Comparison of ENCODE assay signal across 9 cellular contexts in the genomic region with DNA sequence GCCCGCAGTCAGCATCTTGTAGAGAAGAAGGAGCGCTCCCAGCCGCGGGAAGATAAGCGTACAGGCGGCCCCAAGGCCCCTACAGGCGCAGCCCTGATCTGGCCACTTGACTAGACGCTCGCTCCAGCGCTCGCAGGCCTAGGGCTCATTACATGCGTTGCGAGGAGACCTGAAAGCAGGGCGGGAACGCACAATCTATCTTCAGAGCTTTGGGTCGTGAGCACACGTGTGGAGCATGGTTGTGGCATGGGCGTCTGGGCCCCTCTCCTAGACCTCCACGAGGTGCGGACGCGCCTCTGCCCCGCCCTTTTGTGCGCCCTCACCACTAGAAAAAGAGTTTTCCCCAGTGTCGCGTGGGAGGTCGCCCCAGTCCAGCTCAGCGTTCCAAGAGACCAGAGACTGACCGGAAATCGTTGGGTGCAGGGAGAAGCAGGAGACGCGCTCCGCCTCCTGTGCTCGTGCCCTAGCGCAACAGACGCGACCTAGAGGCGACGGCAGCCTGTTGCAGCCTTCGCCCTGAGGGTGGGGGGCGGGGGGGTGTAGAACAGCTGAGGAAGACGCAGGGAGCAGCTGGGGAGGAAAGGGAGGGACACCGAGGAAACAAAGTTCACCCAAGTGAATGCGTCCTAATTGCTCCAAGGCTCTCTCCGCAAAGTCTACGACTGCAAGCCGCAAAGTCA. TPM values are rescaled to one million over a fixed set of nuclear protein-coding genes. Genes with fewer than 3 reads are reported as not detected.
DNase-seq lines count a peak whose midpoint lies in the region; ATAC-seq lines count a peak whose summit lies in the region.
"Had no signal": no experiment of that assay in that cellular context is flagged by ENCODE, and none has a peak within 500 bp of the region (broad histone marks: within the 10 kb centered on the region; RNA-seq: fewer than 3 reads in every experiment).

No MANE protein-coding gene starts in this region.

- DNase-seq in stimulated activated CD4-positive, alpha-beta T cell treated with anti-CD3 and anti-CD28 coated beads, Interleukin-15, amount 100 ng/mL, for 24 hours: peak; percentile 27
- no peak for DNase-seq in stimulated activated CD4-positive, alpha-beta T cell treated with anti-CD3 and anti-CD28 coated beads, Interleukin-2, amount 100 ng/mL, for 48 hours
- DNase-seq in myocyte (ENCODE audit: low read depth) (peak; percentile 22), NCI-H748 treated with DMSO at 0.1 percent for 48 hours (lab: John Stamatoyannopoulos, UW) (no peak), SHP77 (lab: John Stamatoyannopoulos, UW) (no peak)
- DNase-seq: NCI-H2029 had no signal

- ATAC-seq in esophagus mucosa (peak; percentile 15), GM18873 (IDR thresholded peaks at IDR 0.05; ENCODE audit: low FRiP score, unreplicated experiment) (no peak), HG03442 (IDR thresholded peaks at IDR 0.05; ENCODE audit: unreplicated experiment) (no peak)

RNA-seq across cellular contexts. Expression of gene NR4A2, which starts 12.6 kb away (rescaled TPM):
- total RNA-seq in esophagus mucosa (3.1 TPM), myocyte (0.08 TPM in 1 of 2 replicates, not detected in the other)
- polyA plus RNA-seq in myocyte (2012): 0.33 TPM

Comparison
In these comparisons a context has a peak if more than half of its experiments do, and no peak if none do; other contexts are left out.
1. DNase-seq: peak in stimulated activated CD4-positive, alpha-beta T cell treated with anti-CD3 and anti-CD28 coated beads, Interleukin-15, amount 100 ng/mL, for 24 hours (single experiment) and myocyte (single experiment); none in stimulated activated CD4-positive, alpha-beta T cell treated with anti-CD3 and anti-CD28 coated beads, Interleukin-2, amount 100 ng/mL, for 48 hours (0 of 2), NCI-H748 treated with DMSO at 0.1 percent for 48 hours (single experiment) and SHP77 (0 of 2).